Comparison of ENCODE assay signal across 11 cellular contexts in the genomic region with DNA sequence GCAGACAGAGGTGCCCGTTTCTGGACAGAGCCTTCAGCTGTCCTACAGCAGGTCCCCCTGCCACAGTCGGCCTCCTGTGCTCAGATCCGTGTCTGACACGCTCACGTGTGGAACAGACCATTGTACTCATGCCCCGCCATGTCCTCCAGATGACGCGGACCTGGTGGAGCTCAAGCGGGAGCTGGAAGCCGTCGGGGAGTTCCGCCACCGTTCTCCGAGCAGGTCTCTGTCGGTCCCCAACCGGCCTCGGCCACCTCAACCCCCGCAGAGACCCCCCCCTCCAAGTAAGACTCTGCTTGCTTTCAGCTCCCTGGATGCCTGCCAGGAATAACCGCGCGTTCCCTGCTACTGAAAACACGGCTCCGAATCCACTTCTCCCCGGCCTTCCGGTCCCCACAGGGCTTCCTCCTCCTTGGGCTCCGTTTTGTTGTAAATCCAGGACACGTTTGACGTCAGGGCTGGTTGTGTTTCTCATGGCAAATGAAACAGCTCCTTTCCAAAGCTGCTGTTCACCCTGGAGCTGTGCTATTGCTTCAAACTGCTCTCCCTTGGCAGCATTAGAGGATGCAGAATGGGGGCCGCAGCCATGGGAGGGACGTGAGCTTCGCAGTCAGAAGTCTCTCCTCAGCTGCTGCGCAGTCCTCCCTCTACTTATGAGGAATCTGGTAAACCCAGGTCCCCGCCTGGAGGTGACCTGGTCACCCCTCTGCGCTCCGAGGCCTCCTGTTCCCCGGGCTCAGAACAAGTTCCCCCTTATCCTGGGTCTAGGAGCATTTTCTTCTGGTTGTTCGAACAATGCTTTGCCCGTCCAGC.
DNase-seq lines count a peak whose midpoint lies in the region; ATAC-seq and TF ChIP-seq lines count a peak whose summit lies in the region.
"Had no signal": no experiment of that assay in that cellular context is flagged by ENCODE, and none has a peak within 500 bp of the region (broad histone marks: within the 10 kb centered on the region; RNA-seq: fewer than 3 reads in every experiment).

No MANE protein-coding gene starts in this region.

- H3K27ac ChIP-seq in HL-60 (replicated peaks) (peak overlapping the region; percentile 99), spleen (peak overlapping the region in 5 of 8 donors; percentile 27 to 78 (median 72))
- H3K27ac ChIP-seq: PC-9 had no signal

- H3K36me3 ChIP-seq in spleen: peaks cover 0 to 92% (median 32%) of the 10 kb centered on the region in 6 donors

- TF ChIP-seq CTCF in HL-60 (IDR thresholded peaks at IDR 0.05; ENCODE audit: insufficient read depth, low read length) (no peak), spleen (IDR thresholded peaks at IDR 0.05 in 8 of 11, conservative IDR thresholded peaks at IDR 0.05 in 3 of 11) (no peak)

- H3K9me3 ChIP-seq in spleen: no peaks in the 10 kb centered on the region
- H3K9me3 ChIP-seq: body of pancreas had no signal

- no peaks in the 10 kb centered on the region for H3K27me3 ChIP-seq in HL-60 (ENCODE audit: insufficient read depth, poor library complexity, severe bottlenecking)
- no peaks in the 10 kb centered on the region for H3K27me3 ChIP-seq in spleen (replicated peaks in 1 of 7)
- H3K27me3 ChIP-seq: body of pancreas had no signal

- peak; percentile 85 to 90 for DNase-seq in HL-60 (ENCODE audit: low read depth in 1 of 2, low spot score in 1 of 2)
- peak; percentile 53 for DNase-seq in SKM-1 treated with dmso at 0.1 percent for 144 hours (lab: John Stamatoyannopoulos, UW; ENCODE audit: unreplicated experiment)
- DNase-seq in left ventricle myocardium superior: peak; percentile 58
- no peak for DNase-seq in spleen
- DNase-seq in NCI-H1417 treated with DMSO at 0.1 percent for 48 hours (lab: John Stamatoyannopoulos, UW): no peak
- DNase-seq: activated CD4-positive, alpha-beta T cell treated with anti-CD3 and anti-CD28 coated beads, Interleukin-2, amount 50 U/mL, for 4 hours; PC-9 had no signal

- H3K4me3 ChIP-seq in HL-60 (replicated peaks; ENCODE audit: insufficient read depth, low read length) (peak overlapping the region; percentile 32), spleen (peak overlapping the region in 2 of 8 donors; percentile 8)
- H3K4me3 ChIP-seq: body of pancreas, PC-9 had no signal

- ATAC-seq in left ventricle myocardium superior (no peak), HG03139 (IDR thresholded peaks at IDR 0.05; ENCODE audit: unreplicated experiment) (no peak), HG02642 (IDR thresholded peaks at IDR 0.05; ENCODE audit: poor library complexity, unreplicated experiment) (no peak), HG02840 (IDR thresholded peaks at IDR 0.05; ENCODE audit: low FRiP score, unreplicated experiment) (no peak)
- ATAC-seq: body of pancreas had no signal

- intact Hi-C loops in left ventricle myocardium superior (cut with micrococcal nuclease) (no loop called here), spleen (cut with DNase I; ENCODE audit: low total_unique reads) (no loop called here)

- H3K4me1 ChIP-seq in spleen: peaks cover 0 to 22% (median 1%) of the 10 kb centered on the region in 6 donors
- H3K4me1 ChIP-seq: body of pancreas had no signal

- no peak for TF ChIP-seq POLR2A in spleen (IDR thresholded peaks at IDR 0.05)

- 58 to 78% (median 72%) methylated on average over 36 to 38 of the region's 38 CpGs for WGBS in spleen, 5 donors

Comparison
In these comparisons a context has a peak if more than half of its experiments do, and no peak if none do; other contexts are left out.
1. DNase-seq: peak in HL-60 (2 of 2), SKM-1 treated with dmso at 0.1 percent for 144 hours (single experiment) and left ventricle myocardium superior (single experiment); none in spleen (single experiment) and NCI-H1417 treated with DMSO at 0.1 percent for 48 hours (single experiment).